ENCODE assay signal across 8 cellular contexts in genomic region chr20:47258745-47259695, GRCh38.
A peak's percentile ranks its signal among the peaks of the same experiment; 100 is the strongest.
DNase-seq lines count a peak whose midpoint lies in the region; ATAC-seq and TF ChIP-seq lines count a peak whose summit lies in the region.

No MANE protein-coding gene starts in this region.

- no peak overlapping the region for H3K27ac ChIP-seq in CD8-positive, alpha-beta memory T cell (ENCODE audit: low read depth, low read length)
- H3K27ac ChIP-seq in VCaP, result peak overlapping the region; percentile 20
- peak overlapping the region; percentile 29 to 88 (median 81) for H3K27ac ChIP-seq in heart left ventricle

- no peak overlapping the region for H3K4me3 Mint-ChIP-seq in CD8-positive, alpha-beta memory T cell

- peak overlapping the region in 7 of 8 donors; percentile 29 to 88 (median 76) for H3K27ac Mint-ChIP-seq in CD8-positive, alpha-beta memory T cell

- no peak overlapping the region for H3K4me3 ChIP-seq in CD8-positive, alpha-beta memory T cell (ENCODE audit: low read length)
- no peak overlapping the region for H3K4me3 ChIP-seq in heart left ventricle

- TF ChIP-seq CTCF in VCaP (conservative IDR thresholded peaks at IDR 0.05) (no peak), heart left ventricle (IDR thresholded peaks at IDR 0.05) (no peak)

- H3K4me1 Mint-ChIP-seq in CD8-positive, alpha-beta memory T cell, result peaks cover 19 to 24% (median 21%) of the 10 kb centered on the region in 3 donors

- ATAC-seq in GM21723 (IDR thresholded peaks at IDR 0.05; ENCODE audit: unreplicated experiment), result peak; percentile 57
- peak; percentile 68 to 84 (median 75) for ATAC-seq in heart left ventricle

- POLR2A ChIA-PET in CD8-positive, alpha-beta memory T cell (lab: Charles Lee), result no interaction called here

- CTCF ChIA-PET in CD8-positive, alpha-beta memory T cell (lab: Charles Lee), result interaction anchor here (0.7 to 0.9 kb wide), 2 partner anchors 12 to 13 kb away, joined by 3 to 4 read pairs; no protein-coding TSS in a partner anchor

- H3K36me3 Mint-ChIP-seq in CD8-positive, alpha-beta memory T cell, result peaks cover 0 to 81% (median 16%) of the 10 kb centered on the region in 3 donors

- no peaks in the 10 kb centered on the region for H3K27me3 ChIP-seq in CD8-positive, alpha-beta memory T cell (ENCODE audit: insufficient read depth, low read length, poor library complexity, severe bottlenecking)
- H3K27me3 ChIP-seq in heart left ventricle, result no peaks in the 10 kb centered on the region

- no peak for TF ChIP-seq POLR2A in heart left ventricle (IDR thresholded peaks at IDR 0.05)

- no peaks in the 10 kb centered on the region for H3K9me3 ChIP-seq in CD8-positive, alpha-beta memory T cell (ENCODE audit: low read length)
- H3K9me3 ChIP-seq in heart left ventricle, result no peaks in the 10 kb centered on the region

- intact Hi-C loops in heart left ventricle (cut with DNase I), result loop anchor here in 1 of 10 donors (5.0 kb wide), 1 partner anchor 47 kb away; no protein-coding TSS in a partner anchor

- DNase-seq in CD8-positive, alpha-beta memory T cell, result no peak
- DNase-seq in heart left ventricle (peak in 4 of 5 donors; percentile 62 to 83 (median 70)), stromal cell of bone marrow (ENCODE audit: low read depth) (peak; percentile 50), dedifferentiated amniotic fluid mesenchymal stem cell (ENCODE audit: extremely low spot score) (no peak), SHP77 treated with DMSO at 0.1 percent for 48 hours (lab: John Stamatoyannopoulos, UW) (no peak)
- no peak for DNase-seq in NK-92 treated with Interleukin-12 subunit alpha and Interleukin-12 subunit beta, amount 100 ng/mL, for 24 hours (lab: John Stamatoyannopoulos, UW)

- no peaks in the 10 kb centered on the region for H3K27me3 Mint-ChIP-seq in CD8-positive, alpha-beta memory T cell

- H3K9me3 Mint-ChIP-seq in CD8-positive, alpha-beta memory T cell, result no peaks in the 10 kb centered on the region

- WGBS in heart left ventricle, 4 donors, result 36 to 41% (median 37%) methylated on average over 16 of the region's 16 CpGs

- peaks cover 52% of the 10 kb centered on the region for H3K36me3 ChIP-seq in CD8-positive, alpha-beta memory T cell (ENCODE audit: insufficient read depth, low read length)
- peaks cover 0 to 47% (median 23%) of the 10 kb centered on the region in 9 donors for H3K36me3 ChIP-seq in heart left ventricle

- H3K4me1 ChIP-seq in CD8-positive, alpha-beta memory T cell (ENCODE audit: insufficient read depth, low read length), result no peaks in the 10 kb centered on the region
- peaks cover 0 to 60% (median 36%) of the 10 kb centered on the region in 12 donors for H3K4me1 ChIP-seq in heart left ventricle

Comparison
In these comparisons a context has a peak if more than half of its experiments do, and no peak if none do; other contexts are left out.
1. DNase-seq: peak in heart left ventricle (4 of 5) and stromal cell of bone marrow (single experiment); none in CD8-positive, alpha-beta memory T cell (0 of 5), dedifferentiated amniotic fluid mesenchymal stem cell (single experiment), NK-92 treated with Interleukin-12 subunit alpha and Interleukin-12 subunit beta, amount 100 ng/mL, for 24 hours (single experiment) and SHP77 treated with DMSO at 0.1 percent for 48 hours (single experiment).